In genomic region chr12:109714913-109715244, GRCh38 we compare ENCODE assay signal across 10 cellular contexts. TPM values are rescaled to one million over a fixed set of nuclear protein-coding genes. Genes with fewer than 3 reads are reported as not detected.
DNase-seq lines count a peak whose midpoint lies in the region; ATAC-seq, FAIRE-seq and TF ChIP-seq lines count a peak whose summit lies in the region.
"Had no signal": no experiment of that assay in that cellular context is flagged by ENCODE, and none has a peak within 500 bp of the region (broad histone marks: within the 10 kb centered on the region; RNA-seq: fewer than 3 reads in every experiment).

No MANE protein-coding gene starts in this region.

- no peak overlapping the region for H2BK12ac ChIP-seq in H9 (ENCODE audit: insufficient read length, low read depth, low read length)

- no peak overlapping the region for H4K91ac ChIP-seq in H9 (ENCODE audit: insufficient read length, low read depth, low read length)

- H3K4me2 ChIP-seq in H9 (ENCODE audit: insufficient read depth, insufficient read length, low read length) (peak overlapping the region; percentile 19), skeletal muscle satellite cell (ENCODE audit: low read length) (peak overlapping the region; percentile 89)

- H3K36me3 ChIP-seq in iPS DF 6.9 (ENCODE audit: control insufficient read depth, insufficient read depth, low read length) (no peaks in the 10 kb centered on the region), skeletal muscle satellite cell (ENCODE audit: insufficient read depth, low read length) (no peaks in the 10 kb centered on the region)

- H3K4me3 ChIP-seq in iPS DF 6.9 (ENCODE audit: low read length) (peak overlapping the region; percentile 63; the same call in 1 of the 2 replicates), skeletal muscle satellite cell (ENCODE audit: low read length) (peak overlapping the region; percentile 68)

- H3K27ac ChIP-seq in H9 (ENCODE audit: insufficient read length, low read depth, low read length) (no peak overlapping the region), iPS DF 6.9 (ENCODE audit: low read length) (no peak overlapping the region)

- no peaks in the 10 kb centered on the region for H3K4me1 ChIP-seq in H9 (ENCODE audit: insufficient read depth, low read length)
- H3K4me1 ChIP-seq in iPS DF 6.9 (ENCODE audit: control insufficient read depth, insufficient read depth, low read length) = peaks cover 7% of the 10 kb centered on the region
- H3K4me1 ChIP-seq in skeletal muscle satellite cell (ENCODE audit: control insufficient read depth, insufficient read depth, low read length) = peaks cover 11% of the 10 kb centered on the region

- no peak overlapping the region for H2BK5ac ChIP-seq in H9 (ENCODE audit: insufficient read length, low read length)

- no peak overlapping the region for H3T11ph ChIP-seq in H9 (ENCODE audit: low read length)

- H2AK5ac ChIP-seq in H9 (ENCODE audit: insufficient read length, low read length) = no peak overlapping the region

- H3K23ac ChIP-seq in H9 (ENCODE audit: insufficient read length, low read depth, low read length) = no peak overlapping the region

- H3K4me3 Mint-ChIP-seq in H9 (peak overlapping the region; percentile 49 to 73), T-cell (peak overlapping the region; percentile 62 to 64 (median 63))

- no peaks in the 10 kb centered on the region for H3K79me1 ChIP-seq in H9 (ENCODE audit: insufficient read depth, low read depth, low read length, poor library complexity, severe bottlenecking)

- H4K8ac ChIP-seq in H9 (replicated peaks; ENCODE audit: insufficient read length, low read depth, low read length) = no peak overlapping the region

- no peaks in the 10 kb centered on the region for H3K79me2 ChIP-seq in H9 (ENCODE audit: insufficient read depth, low read length)

- H3K9ac ChIP-seq in H9 (ENCODE audit: extremely low read depth, insufficient read length, low read length) = no peak overlapping the region
- no peak overlapping the region for H3K9ac ChIP-seq in skeletal muscle satellite cell (ENCODE audit: low read depth, low read length)

- H3K18ac ChIP-seq in H9 (ENCODE audit: insufficient read length, low read depth, low read length) = no peak overlapping the region

- H3K27ac Mint-ChIP-seq in H9 = no peak overlapping the region
- H3K27ac Mint-ChIP-seq in T-cell = peak overlapping the region in 1 of 2 donors; percentile 22
- H3K27ac Mint-ChIP-seq: dendritic cell treated with granulocyte-macrophage colony-stimulating factor and Interleukin-4, amounts not matched to agents 40 ng/mL and 50 ng/mL, for 4 days had no signal

- peaks cover 57% of the 10 kb centered on the region for H3K27me3 Mint-ChIP-seq in H9 (ENCODE audit: low read depth)
- peaks cover 28 to 43% of the 10 kb centered on the region in 2 donors for H3K27me3 Mint-ChIP-seq in T-cell

- H4K5ac ChIP-seq in H9 (ENCODE audit: insufficient read length, low read depth, low read length) = no peak overlapping the region

- no peak for FAIRE-seq in frontal cortex (lab: Jason Lieb, UNC)

- H3K36me3 Mint-ChIP-seq in H9 (ENCODE audit: insufficient read depth in 1 of 3, low read depth in 3 of 3) (no peaks in the 10 kb centered on the region), T-cell (no peaks in the 10 kb centered on the region)

- H3K4me1 Mint-ChIP-seq in H9 (peaks cover 23 to 52% of the 10 kb centered on the region in 2 experiments), T-cell (peaks cover 0 to 5% (median 5%) of the 10 kb centered on the region in 3 donors)

- H2BK20ac ChIP-seq in H9 (ENCODE audit: low read depth, low read length, poor library complexity, severe bottlenecking) = no peak overlapping the region

- no CpG with 5 or more reads among the region's 13 CpGs for WGBS in H9 (ENCODE audit: extremely low coverage, insufficient read length, low lambda C conversion rate)
- no CpG with 5 or more reads among the region's 13 CpGs for WGBS in iPS DF 6.9 (ENCODE audit: insufficient coverage, insufficient read length)

- H2BK120ac ChIP-seq in H9 (ENCODE audit: low read depth, low read length, poor library complexity, severe bottlenecking) = no peak overlapping the region

- CTCF ChIA-PET in T-cell (lab: Charles Lee) = interaction anchor here in 1 of 2 donors (0.6 kb wide), 2 partner anchors 33 to 328 kb away, joined by 5 to 9 read pairs; no protein-coding TSS in a partner anchor

- POLR2A ChIA-PET in T-cell (lab: Charles Lee) = no interaction called here

- no peak for TF ChIP-seq CTCF in H9 (conservative IDR thresholded peaks at IDR 0.05)

- no peak for DNase-seq in H9
- no peak for DNase-seq in T-cell
- no peak for DNase-seq in iPS DF 6.9 (ENCODE audit: low read depth, low spot score)
- DNase-seq in cortex of kidney (lab: John Stamatoyannopoulos, UW) = no peak
- no peak for DNase-seq in NCI-H446 treated with DMSO at 0.1 percent for 48 hours (lab: John Stamatoyannopoulos, UW)
- no peak for DNase-seq in frontal cortex (ENCODE audit: low spot score in 2 of 2)
- DNase-seq in NCI-H2227 (lab: John Stamatoyannopoulos, UW; ENCODE audit: unreplicated experiment) = no peak
- DNase-seq: SHP77 treated with DMSO at 0.1 percent for 48 hours had no signal

- H3K27me3 ChIP-seq in H9 (ENCODE audit: insufficient read depth, low read length) = peaks cover 2% of the 10 kb centered on the region; the same call in 1 of the 2 replicates
- peaks cover 4% of the 10 kb centered on the region; the same call in 1 of the 2 replicates for H3K27me3 ChIP-seq in iPS DF 6.9 (ENCODE audit: control insufficient read depth, insufficient read depth, low read length)
- peaks cover 53% of the 10 kb centered on the region for H3K27me3 ChIP-seq in skeletal muscle satellite cell (ENCODE audit: control insufficient read depth, insufficient read depth, low read length)

- ATAC-seq in T-cell (replicated peaks in 1 of 4) = no peak

- H3K4ac ChIP-seq in H9 (ENCODE audit: low read depth, low read length) = no peak overlapping the region

- no peaks in the 10 kb centered on the region for H4K20me1 ChIP-seq in H9 (ENCODE audit: control insufficient read depth, insufficient read depth, insufficient read length)

- H3K23me2 ChIP-seq in H9 (ENCODE audit: insufficient read length, low read depth, low read length, poor library complexity, severe bottlenecking) = peaks cover 4% of the 10 kb centered on the region

- H2BK15ac ChIP-seq in H9 (ENCODE audit: low read depth, low read length) = no peak overlapping the region

- H3K9me3 Mint-ChIP-seq in H9 = no peaks in the 10 kb centered on the region; a peak in 1 of 5 replicates
- no peaks in the 10 kb centered on the region for H3K9me3 Mint-ChIP-seq in T-cell
- H3K9me3 Mint-ChIP-seq: dendritic cell treated with granulocyte-macrophage colony-stimulating factor and Interleukin-4, amounts not matched to agents 40 ng/mL and 50 ng/mL, for 4 days had no signal

- no peaks in the 10 kb centered on the region for H3K9me3 ChIP-seq in H9 (ENCODE audit: control insufficient read depth, low read depth, low read length)
- H3K9me3 ChIP-seq in iPS DF 6.9 (ENCODE audit: control insufficient read depth, insufficient read depth, low read length) = no peaks in the 10 kb centered on the region
- H3K9me3 ChIP-seq in skeletal muscle satellite cell (replicated peaks; ENCODE audit: low read length) = no peaks in the 10 kb centered on the region

- H3K14ac ChIP-seq in H9 (ENCODE audit: insufficient read depth, low read length) = peak overlapping the region; percentile 24; the same call in 1 of the 2 replicates

- no peak overlapping the region for H2AFZ ChIP-seq in H9 (ENCODE audit: low read length)

- H3K56ac ChIP-seq in H9 (ENCODE audit: insufficient read length, low read depth, low read length) = no peak overlapping the region

RNA-seq across cellular contexts. Expression of gene FAM222A, which starts 1.3 kb away (rescaled TPM):
- total RNA-seq in H9 (2021) (2.8 and 3.2 TPM in 2 replicates), T-cell (1 to 10 TPM in 4 of 5 donors, under 1 TPM in 1; 0.95 to 4.2 (median 1.6) TPM), frontal cortex (2.9 TPM)
- total RNA-seq in skeletal muscle satellite cell (2012; rRNA removed) = under 0.01 and 0.44 TPM in 2 replicates
